21 cellular contexts compared by ENCODE assay signal in the genomic region with DNA sequence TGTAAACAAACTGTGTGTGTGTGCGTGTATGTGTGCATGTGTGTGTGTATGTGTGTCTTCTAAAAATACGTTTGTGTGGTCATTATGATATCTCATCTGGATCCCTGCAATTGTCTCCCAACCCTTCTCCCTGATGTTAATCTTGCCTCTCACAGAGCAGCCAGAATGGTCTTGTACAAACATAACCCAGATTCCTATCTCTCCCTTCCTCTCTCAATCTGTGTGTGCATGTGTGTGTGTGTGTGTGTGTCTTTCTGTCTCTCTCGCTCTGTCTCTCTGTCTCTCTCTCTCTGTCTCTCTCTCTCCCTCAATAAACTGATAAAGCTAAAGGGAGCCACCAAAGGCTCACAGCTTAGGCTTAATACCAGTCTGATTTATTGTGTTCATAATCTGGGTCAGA.
"Had no signal": no experiment of that assay in that cellular context is flagged by ENCODE, and none has a peak within 500 bp of the region (broad histone marks: within the 10 kb centered on the region; RNA-seq: fewer than 3 reads in every experiment).

No MANE protein-coding gene starts in this region.

- ATAC-seq: Panc1, PC-3, Right ventricle myocardium inferior had no signal

- H3K4me3 ChIP-seq: SJCRH30 had no signal

- H3K27me3 ChIP-seq: SJCRH30 had no signal

- DNase-seq: IMR-90, Karpas-422, KG1, MM.1S, NCI-H1092 treated with DMSO at 0.1 percent for 48 hours, NCI-H1436, NCI-H187, NCI-H2029, NCI-H2081 treated with DMSO at 0.1 percent for 48 hours, NCI-H2171, NCI-H446, NCI-H510A, NCI-H524 treated with DMSO at 0.1 percent for 48 hours, NCI-H69, NCI-H774, PC-3, SHP77 treated with DMSO at 0.1 percent for 48 hours, T-helper 1 cell had no signal

- H3K36me3 ChIP-seq: SJCRH30 had no signal

- H3K27ac ChIP-seq: SJCRH30 had no signal

- H3K9me3 ChIP-seq: SJCRH30 had no signal
